ENCODE assay signal across 14 cellular contexts in the genomic region with DNA sequence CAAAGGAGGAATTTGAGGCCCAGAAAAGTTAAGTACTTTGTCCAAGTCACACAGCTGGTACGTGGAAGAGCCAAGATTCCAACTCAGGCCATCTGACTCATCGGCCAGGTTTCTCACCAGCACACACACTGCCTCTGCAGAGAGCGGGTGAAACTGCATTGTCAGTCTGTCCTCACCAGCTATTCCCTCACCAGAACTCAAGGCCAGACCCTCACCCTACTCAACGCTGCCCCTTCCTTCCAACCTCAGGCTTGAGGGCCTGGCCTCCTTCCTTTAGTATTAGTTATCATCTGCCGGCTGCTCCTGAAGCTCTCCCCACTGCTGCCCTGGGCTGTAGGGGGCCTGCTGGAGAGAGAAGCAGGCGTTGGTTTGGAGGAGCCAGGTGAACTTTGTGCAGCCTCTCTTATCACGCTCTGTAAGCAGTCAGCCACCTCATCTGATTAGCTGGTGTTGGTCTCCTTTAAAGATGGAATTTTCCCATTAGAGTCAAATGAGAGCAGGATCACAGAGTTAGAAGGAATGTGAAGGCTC. TPM values are rescaled to one million over a fixed set of nuclear protein-coding genes. Genes with fewer than 3 reads are reported as not detected.
A peak's percentile ranks its signal among the peaks of the same experiment; 100 is the strongest.
DNase-seq lines count a peak whose midpoint lies in the region; ATAC-seq and TF ChIP-seq lines count a peak whose summit lies in the region.
"Had no signal": no experiment of that assay in that cellular context is flagged by ENCODE, and none has a peak within 500 bp of the region (broad histone marks: within the 10 kb centered on the region; RNA-seq: fewer than 3 reads in every experiment).

No MANE protein-coding gene starts in this region.

- H3F3A ChIP-seq in MM.1S (ENCODE audit: insufficient read depth, low read length), result no peaks in the 10 kb centered on the region

- ATAC-seq in HG02870 (IDR thresholded peaks at IDR 0.05; ENCODE audit: unreplicated experiment), result no peak

- H3K4me3 Mint-ChIP-seq in Caco-2 (ENCODE audit: unreplicated experiment), result peak overlapping the region; percentile 49
- H3K4me3 Mint-ChIP-seq: activated naive CD4-positive, alpha-beta T cell treated with anti-CD3 and anti-CD28 coated beads, Interleukin-2, amount 50 U/mL, for 24 hours; CD4-positive, CD25-positive, alpha-beta regulatory T cell had no signal

- POLR2A ChIA-PET in Caco-2 (lab: Charles Lee), result interaction anchor here (0.7 kb wide), 1 partner anchor 41 kb away, joined by 8 read pairs; no protein-coding TSS in a partner anchor

- DNase-seq in Caco-2, result peak; percentile 65 to 81
- peak; percentile 72 for DNase-seq in MG63
- DNase-seq in colonic mucosa, result no peak
- DNase-seq in NCI-H345 (lab: John Stamatoyannopoulos, UW), result no peak
- no peak for DNase-seq in SKM-1 (lab: John Stamatoyannopoulos, UW; ENCODE audit: unreplicated experiment)
- DNase-seq in MM.1S, result no peak
- DNase-seq: activated CD4-positive, alpha-beta T cell treated with anti-CD3 and anti-CD28 coated beads, Interleukin-2, amount 50 U/mL, for 1 hour; CD4-positive, CD25-positive, alpha-beta regulatory T cell; left lung had no signal

- no peaks in the 10 kb centered on the region for H3K27me3 Mint-ChIP-seq in Caco-2 (ENCODE audit: insufficient read depth, unreplicated experiment)

- WGBS in mesodermal cell (ENCODE audit: insufficient coverage in 2 of 2), 2 experiments, result 70 to 82% methylated on average over 5 to 6 of the region's 7 CpGs

- H2AFZ ChIP-seq in MM.1S (ENCODE audit: low read length), result no peak overlapping the region

- H3K9me3 ChIP-seq in Caco-2 (no peaks in the 10 kb centered on the region), MG63 (no peaks in the 10 kb centered on the region), colonic mucosa (no peaks in the 10 kb centered on the region), mesodermal cell (ENCODE audit: control insufficient read depth, low read length) (no peaks in the 10 kb centered on the region), MM.1S (replicated peaks; ENCODE audit: insufficient read depth, low read length) (no peaks in the 10 kb centered on the region)
- H3K9me3 ChIP-seq: left lung, SJSA1, vagina had no signal

- H3K4me2 ChIP-seq in MM.1S (ENCODE audit: low read depth, low read length), result no peak overlapping the region

- peak overlapping the region; percentile 86 for H3K27ac Mint-ChIP-seq in Caco-2 (ENCODE audit: unreplicated experiment)
- H3K27ac Mint-ChIP-seq: activated naive CD4-positive, alpha-beta T cell treated with anti-CD3 and anti-CD28 coated beads, Interleukin-2, amount 50 U/mL, for 24 hours; CD4-positive, CD25-positive, alpha-beta regulatory T cell had no signal

- H3K9ac ChIP-seq in colonic mucosa (ENCODE audit: low read depth in 2 of 2, low read length in 2 of 2) (no peak overlapping the region), MM.1S (ENCODE audit: low read length) (no peak overlapping the region)

- CTCF ChIA-PET in Caco-2 (lab: Charles Lee), result interaction anchor here (0.6 to 3.8 kb wide), 17 partner anchors 12 to 276 kb away, joined by 3 to 49 read pairs (median 7); a partner anchor contains a TSS

- TF ChIP-seq CTCF in Caco-2 (IDR thresholded peaks at IDR 0.05; ENCODE audit: insufficient read depth in 1 of 2, low read depth in 1 of 2, low read length in 1 of 2, severe bottlenecking in 1 of 2, unreplicated experiment in 1 of 2) (peak in 1 of 2 experiments; percentile 25), colonic mucosa (IDR thresholded peaks at IDR 0.05) (no peak), MM.1S (IDR thresholded peaks at IDR 0.05; ENCODE audit: low read length) (no peak)

- H3K36me3 ChIP-seq in Caco-2 (ENCODE audit: control insufficient read depth, insufficient read depth, low read length) (no peaks in the 10 kb centered on the region), MG63 (no peaks in the 10 kb centered on the region), colonic mucosa (no peaks in the 10 kb centered on the region), mesodermal cell (ENCODE audit: control insufficient read depth, insufficient read depth, low read length) (no peaks in the 10 kb centered on the region), MM.1S (replicated peaks; ENCODE audit: insufficient read depth, low read length) (no peaks in the 10 kb centered on the region)
- H3K36me3 ChIP-seq: left lung, SJSA1, vagina had no signal

- BruUV-seq in Caco-2 (replicated peaks; lab: Mats Ljungman, UMichigan), result no TSS peak

- H3K9me3 Mint-ChIP-seq in Caco-2 (ENCODE audit: unreplicated experiment), result no peaks in the 10 kb centered on the region
- H3K9me3 Mint-ChIP-seq: activated naive CD4-positive, alpha-beta T cell treated with anti-CD3 and anti-CD28 coated beads, Interleukin-2, amount 50 U/mL, for 24 hours; CD4-positive, CD25-positive, alpha-beta regulatory T cell had no signal

- H4K20me1 ChIP-seq in MM.1S (ENCODE audit: insufficient read depth, low read length), result no peaks in the 10 kb centered on the region

- H3K79me2 ChIP-seq in MM.1S (ENCODE audit: low read length), result no peaks in the 10 kb centered on the region

- intact Hi-C loops in Caco-2 (cut with micrococcal nuclease; ENCODE audit: unreplicated experiment) (no loop called here), colonic mucosa (cut with DNase I) (loop anchor here (5.0 to 10.0 kb wide), 3 partner anchors 144 to 276 kb away; a partner anchor contains a TSS)

- H3K4me3 ChIP-seq in Caco-2 (ENCODE audit: low read depth, low read length) (no peak overlapping the region), MG63 (no peak overlapping the region), colonic mucosa (no peak overlapping the region), mesodermal cell (ENCODE audit: extremely low read depth, insufficient read depth, low read length, poor library complexity, severe bottlenecking) (no peak overlapping the region), MM.1S (ENCODE audit: low read length) (no peak overlapping the region)
- H3K4me3 ChIP-seq: left lung, SJSA1, vagina had no signal

- H3K9me2 ChIP-seq in MM.1S (replicated peaks; ENCODE audit: insufficient read depth, low read length), result no peaks in the 10 kb centered on the region

- H3K4me1 ChIP-seq in Caco-2 (peaks cover 32% of the 10 kb centered on the region), colonic mucosa (peaks cover 9% of the 10 kb centered on the region), mesodermal cell (ENCODE audit: control insufficient read depth, insufficient read depth, low read length, poor library complexity, severe bottlenecking) (peaks cover 14% of the 10 kb centered on the region), MM.1S (ENCODE audit: low read length) (0 out of 2 replicates have a peak, but pooled peaks cover 6% of the 10 kb centered on the region)
- H3K4me1 ChIP-seq: vagina had no signal

- no peaks in the 10 kb centered on the region for H3K36me3 Mint-ChIP-seq in Caco-2 (ENCODE audit: insufficient read depth, unreplicated experiment)
- H3K36me3 Mint-ChIP-seq: activated naive CD4-positive, alpha-beta T cell treated with anti-CD3 and anti-CD28 coated beads, Interleukin-2, amount 50 U/mL, for 24 hours; CD4-positive, CD25-positive, alpha-beta regulatory T cell had no signal

- H3K4me1 Mint-ChIP-seq in Caco-2 (ENCODE audit: low read depth, unreplicated experiment), result peaks cover 10% of the 10 kb centered on the region
- H3K4me1 Mint-ChIP-seq: activated naive CD4-positive, alpha-beta T cell treated with anti-CD3 and anti-CD28 coated beads, Interleukin-2, amount 50 U/mL, for 24 hours had no signal

- H3K27ac ChIP-seq in colonic mucosa, result peak overlapping the region; percentile 59
- peak overlapping the region; percentile 45 for H3K27ac ChIP-seq in mesodermal cell (ENCODE audit: low read depth, low read length, severe bottlenecking)
- H3K27ac ChIP-seq in MM.1S (ENCODE audit: low read length), result no peak overlapping the region
- H3K27ac ChIP-seq: left lung, SJSA1, vagina had no signal

- H3K27me3 ChIP-seq in Caco-2 (replicated peaks; ENCODE audit: control insufficient read depth, insufficient read depth, low read length) (no peaks in the 10 kb centered on the region), MG63 (no peaks in the 10 kb centered on the region), colonic mucosa (no peaks in the 10 kb centered on the region), MM.1S (replicated peaks; ENCODE audit: insufficient read depth, low read length) (no peaks in the 10 kb centered on the region)
- H3K27me3 ChIP-seq: SJSA1, vagina had no signal

RNA-seq across cellular contexts. Expression of a gene that starts 16.6 kb away (rescaled TPM):
- total RNA-seq in Caco-2 (2022) (35.2 and 36.5 TPM in 2 replicates), colonic mucosa (10 to 100 TPM; 71.6 to 84.0 TPM)
- total RNA-seq in MG63 (2014; rRNA removed; shearing (Covaris generic); ENCODE audit: low replicate concordance), result 2.2 TPM in 1 of 2 replicates, not detected in the other
- 4.3 TPM for polyA plus RNA-seq in mesodermal cell (2013, experiment 1 of 2)
- polyA plus RNA-seq in mesodermal cell (2013, experiment 2 of 2), result 2.8 TPM
- total RNA-seq: CD4-positive, CD25-positive, alpha-beta regulatory T cell had no signal

RNA-seq across cellular contexts. Expression of a gene that starts 60.0 kb away (rescaled TPM):
- 0.19 TPM in 1 of 2 replicates, not detected in the other for total RNA-seq in Caco-2 (2022)
- total RNA-seq in MG63 (2014; rRNA removed; shearing (Covaris generic); ENCODE audit: low replicate concordance), result 5.9 TPM in 1 of 2 replicates, not detected in the other
- total RNA-seq in colonic mucosa, result 10 to 100 TPM in 1 of 2 donors, 1 to 10 TPM in 1; 6.9 to 11.3 TPM
- 0.63 TPM for polyA plus RNA-seq in mesodermal cell (2013, experiment 1 of 2)
- 0.56 TPM for polyA plus RNA-seq in mesodermal cell (2013, experiment 2 of 2)

Comparison
In these comparisons a context has a peak if more than half of its experiments do, and no peak if none do; other contexts are left out.
1. DNase-seq: peak in Caco-2 (2 of 2) and MG63 (single experiment); none in colonic mucosa (single experiment), NCI-H345 (single experiment), SKM-1 (single experiment) and MM.1S (single experiment).
2. RNA of a gene that starts 16.6 kb away (total RNA-seq): 71.6 to 84.0 TPM in colonic mucosa and 35.2 to 36.5 TPM in Caco-2; 2.2 TPM in MG63; every median in the first group is over 10 times any median in the second.